10 cellular contexts compared by ENCODE assay signal in genomic region chr18:68438983-68439382, GRCh38.
DNase-seq lines count a peak whose midpoint lies in the region; ATAC-seq, FAIRE-seq and TF ChIP-seq lines count a peak whose summit lies in the region.
"Had no signal": no experiment of that assay in that cellular context is flagged by ENCODE, and none has a peak within 500 bp of the region (broad histone marks: within the 10 kb centered on the region; RNA-seq: fewer than 3 reads in every experiment).

No MANE protein-coding gene starts in this region.

- DNase-seq in EH (ENCODE audit: low read depth) (peak; percentile 97), NT2/D1 (ENCODE audit: low read depth, low spot score) (peak; percentile 25), fibroblast of the aortic adventitia (ENCODE audit: low read depth) (peak; percentile 70), pancreas (no peak), stomach (no peak)
- DNase-seq in activated CD4-positive, alpha-beta T cell treated with anti-CD3 and anti-CD28 coated beads, Interleukin-2, amount 50 U/mL, for 1 hour: no peak
- no peak for DNase-seq in stimulated activated CD4-positive, alpha-beta T cell treated with anti-CD3 and anti-CD28 coated beads, Interleukin-2, amount 100 ng/mL, for 48 hours
- DNase-seq: activated T-cell treated with anti-CD3 and anti-CD28 coated beads, Interleukin-2, amount 50 U/mL, for 1 hour; kidney had no signal

- TF ChIP-seq CTCF in fibroblast of the aortic adventitia (IDR thresholded peaks at IDR 0.05; ENCODE audit: insufficient read depth, low read length) (no peak), pancreas (IDR thresholded peaks at IDR 0.05) (no peak), stomach (IDR thresholded peaks at IDR 0.05) (no peak)

- intact Hi-C loops in pancreas (cut with DNase I) (no loop called here), stomach (cut with DNase I; ENCODE audit: low total_unique reads) (no loop called here)

- TF ChIP-seq EP300 in stomach (IDR thresholded peaks at IDR 0.05): no peak

- ATAC-seq in pancreas (peak in 3 of 4 donors; percentile 26 to 60 (median 30)), GM19023 (IDR thresholded peaks at IDR 0.05; ENCODE audit: unreplicated experiment) (no peak)

- H3K27me3 ChIP-seq in NT2/D1 (ENCODE audit: insufficient read depth, insufficient read length) (no peaks in the 10 kb centered on the region), pancreas (no peaks in the 10 kb centered on the region), stomach (no peaks in the 10 kb centered on the region)

- H3K4me3 ChIP-seq in NT2/D1 (ENCODE audit: insufficient read length, low read depth) (no peak overlapping the region), fibroblast of the aortic adventitia (ENCODE audit: low read depth, low read length) (no peak overlapping the region), pancreas (no peak overlapping the region), stomach (no peak overlapping the region)

- 67 to 74% methylated on average over 2 of the region's 2 CpGs for WGBS in pancreas, 2 donors
- WGBS in stomach, 5 donors: 42 to 53% (median 45%) methylated on average over 2 of the region's 2 CpGs

- no peak overlapping the region for H3K27ac ChIP-seq in pancreas
- peak overlapping the region in 2 of 5 donors; percentile 5 to 20 for H3K27ac ChIP-seq in stomach

- H3K36me3 ChIP-seq in NT2/D1 (ENCODE audit: insufficient read depth, insufficient read length, low read length) (no peaks in the 10 kb centered on the region), pancreas (no peaks in the 10 kb centered on the region), stomach (no peaks in the 10 kb centered on the region)

- no peaks in the 10 kb centered on the region for H3K4me1 ChIP-seq in NT2/D1 (ENCODE audit: insufficient read depth, insufficient read length)
- H3K4me1 ChIP-seq in pancreas: peaks cover 0 to 7% (median 0%) of the 10 kb centered on the region in 3 donors
- H3K4me1 ChIP-seq in stomach: no peaks in the 10 kb centered on the region

- H3K9me3 ChIP-seq in NT2/D1 (ENCODE audit: insufficient read depth, low read length) (peaks cover 6% of the 10 kb centered on the region), pancreas (no peaks in the 10 kb centered on the region), stomach (no peaks in the 10 kb centered on the region)

- TF ChIP-seq POLR2A in stomach (IDR thresholded peaks at IDR 0.05): no peak

- FAIRE-seq in pancreas (lab: Jason Lieb, UNC): no peak
- FAIRE-seq: kidney had no signal

- H3K9ac ChIP-seq in NT2/D1 (ENCODE audit: insufficient read length, low read depth): no peak overlapping the region

Comparison
In these comparisons a context has a peak if more than half of its experiments do, and no peak if none do; other contexts are left out.
1. DNase-seq: peak in EH (single experiment), NT2/D1 (single experiment) and fibroblast of the aortic adventitia (single experiment); none in pancreas (0 of 6), stomach (single experiment), activated CD4-positive, alpha-beta T cell treated with anti-CD3 and anti-CD28 coated beads, Interleukin-2, amount 50 U/mL, for 1 hour (single experiment) and stimulated activated CD4-positive, alpha-beta T cell treated with anti-CD3 and anti-CD28 coated beads, Interleukin-2, amount 100 ng/mL, for 48 hours (0 of 2).